Comparison of ENCODE assay signal across 8 cellular contexts in the genomic region with DNA sequence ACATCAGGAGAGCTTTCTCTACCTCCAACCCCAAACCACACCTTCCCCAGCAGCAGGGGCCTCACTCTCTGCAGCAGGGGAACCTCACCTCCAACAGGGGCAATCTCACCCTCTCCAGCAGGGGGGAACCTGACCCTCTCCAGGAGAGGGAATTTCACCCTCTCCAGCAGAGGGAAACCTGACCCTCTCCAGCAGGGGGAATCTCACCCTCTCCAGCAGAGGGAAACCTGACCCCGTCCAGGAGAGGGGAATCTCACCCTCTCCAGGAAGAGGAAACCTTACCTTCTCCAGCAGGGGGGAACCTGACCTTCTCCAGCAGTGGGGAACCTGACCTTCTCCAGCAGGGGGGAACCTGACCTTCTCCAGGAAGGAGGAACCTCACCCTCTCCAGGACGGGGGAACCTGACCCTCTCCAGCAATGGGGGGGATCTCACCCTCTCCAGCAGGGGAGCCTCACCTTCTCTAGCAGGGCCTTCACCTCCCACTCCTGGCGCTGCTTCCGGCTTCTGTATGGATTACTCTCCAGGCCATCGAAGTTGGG. TPM values are rescaled to one million over a fixed set of nuclear protein-coding genes. Genes with fewer than 3 reads are reported as not detected.
DNase-seq lines count a peak whose midpoint lies in the region; ATAC-seq, FAIRE-seq and TF ChIP-seq lines count a peak whose summit lies in the region.

No MANE protein-coding gene starts in this region.

- peak overlapping the region; percentile 62 for H3K27ac Mint-ChIP-seq in activated naive CD8-positive, alpha-beta T cell treated with anti-CD3 and anti-CD28 coated beads for 36 hours

- no peaks in the 10 kb centered on the region for H3K9me3 Mint-ChIP-seq in activated T-cell treated with anti-CD3 and anti-CD28 coated beads, Interleukin-2, amount 50 U/mL, for 4 hours
- no peaks in the 10 kb centered on the region for H3K9me3 Mint-ChIP-seq in activated naive CD8-positive, alpha-beta T cell treated with anti-CD3 and anti-CD28 coated beads for 36 hours

- peaks cover 34% of the 10 kb centered on the region for H3K4me1 Mint-ChIP-seq in activated T-cell treated with anti-CD3 and anti-CD28 coated beads, Interleukin-2, amount 50 U/mL, for 4 hours (ENCODE audit: low read depth)
- H3K4me1 Mint-ChIP-seq in activated naive CD8-positive, alpha-beta T cell treated with anti-CD3 and anti-CD28 coated beads for 36 hours: peaks cover 39% of the 10 kb centered on the region

- H3K27ac ChIP-seq in prostate gland: no peak overlapping the region

- TF ChIP-seq POLR2A in prostate gland (IDR thresholded peaks at IDR 0.05): no peak

- intact Hi-C loops in prostate gland (cut with DNase I): no loop called here

- no peaks in the 10 kb centered on the region for H3K27me3 Mint-ChIP-seq in activated T-cell treated with anti-CD3 and anti-CD28 coated beads, Interleukin-2, amount 50 U/mL, for 4 hours (ENCODE audit: low read depth)
- no peaks in the 10 kb centered on the region for H3K27me3 Mint-ChIP-seq in activated naive CD8-positive, alpha-beta T cell treated with anti-CD3 and anti-CD28 coated beads for 36 hours

- no peaks in the 10 kb centered on the region for H3K36me3 ChIP-seq in prostate gland

- no peak for ATAC-seq in activated T-cell treated with anti-CD3 and anti-CD28 coated beads, Interleukin-2, amount 50 U/mL, for 4 hours

- peak; percentile 36 for DNase-seq in activated T-cell treated with anti-CD3 and anti-CD28 coated beads, Interleukin-2, amount 50 U/mL, for 1 hour
- no peak for DNase-seq in activated T-cell treated with anti-CD3 and anti-CD28 coated beads, Interleukin-2, amount 50 U/mL, for 4 hours
- peak; percentile 64 for DNase-seq in NCI-H1694 (lab: John Stamatoyannopoulos, UW)
- DNase-seq in activated naive CD8-positive, alpha-beta T cell treated with anti-CD3 and anti-CD28 coated beads for 36 hours: no peak
- peak; percentile 78 for DNase-seq in kidney tubule cell (ENCODE audit: low spot score)
- DNase-seq in GM19239 (ENCODE audit: insufficient read length, low spot score): no peak
- DNase-seq in prostate gland (ENCODE audit: low spot score): no peak
- DNase-seq in central memory CD4-positive, alpha-beta T cell: no peak

- H3K9me3 ChIP-seq in prostate gland: no peaks in the 10 kb centered on the region

- H3K4me3 ChIP-seq in prostate gland: no peak overlapping the region

- no peak overlapping the region for H3K4me3 Mint-ChIP-seq in activated T-cell treated with anti-CD3 and anti-CD28 coated beads, Interleukin-2, amount 50 U/mL, for 4 hours
- no peak overlapping the region for H3K4me3 Mint-ChIP-seq in activated naive CD8-positive, alpha-beta T cell treated with anti-CD3 and anti-CD28 coated beads for 36 hours

- no peaks in the 10 kb centered on the region for H3K27me3 ChIP-seq in prostate gland (replicated peaks; ENCODE audit: insufficient read depth)

- peaks cover 12% of the 10 kb centered on the region for H3K4me1 ChIP-seq in prostate gland (replicated peaks)

- peak in 1 of 4 experiments; percentile 49 for TF ChIP-seq CTCF in prostate gland (IDR thresholded peaks at IDR 0.05)

- FAIRE-seq in GM19239 (lab: Jason Lieb, UNC): no peak

- 43% methylated on average over 5 of the region's 5 CpGs for WGBS in prostate gland

- peaks cover 26% of the 10 kb centered on the region for H3K36me3 Mint-ChIP-seq in activated T-cell treated with anti-CD3 and anti-CD28 coated beads, Interleukin-2, amount 50 U/mL, for 4 hours (ENCODE audit: insufficient read depth)
- peaks cover 18% of the 10 kb centered on the region for H3K36me3 Mint-ChIP-seq in activated naive CD8-positive, alpha-beta T cell treated with anti-CD3 and anti-CD28 coated beads for 36 hours

RNA-seq across cellular contexts. Expression of a gene that starts 3.1 kb away (rescaled TPM):
- total RNA-seq in activated T-cell treated with anti-CD3 and anti-CD28 coated beads, Interleukin-2, amount 50 U/mL, for 4 hours: 1 to 10 TPM; 2.6 to 3.8 (median 3.7) TPM
- total RNA-seq in activated naive CD8-positive, alpha-beta T cell treated with anti-CD3 and anti-CD28 coated beads for 36 hours: 1 to 10 TPM; 1.8 to 2.1 TPM
- total RNA-seq in prostate gland: 10 to 100 TPM; 15.8 to 21.4 TPM

RNA-seq across cellular contexts. Expression of a gene that starts 8.2 kb away (rescaled TPM):
- 1,000 to 10,000 TPM; 4,231 to 4,415 (median 4,409) TPM for total RNA-seq in activated T-cell treated with anti-CD3 and anti-CD28 coated beads, Interleukin-2, amount 50 U/mL, for 4 hours
- total RNA-seq in activated naive CD8-positive, alpha-beta T cell treated with anti-CD3 and anti-CD28 coated beads for 36 hours: 1,000 to 10,000 TPM; 3,940 to 3,999 TPM
- 1,000 to 10,000 TPM; 1,990 to 4,594 TPM for total RNA-seq in prostate gland

RNA-seq across cellular contexts. Expression of a gene that starts 8.4 kb away (rescaled TPM):
- total RNA-seq in activated T-cell treated with anti-CD3 and anti-CD28 coated beads, Interleukin-2, amount 50 U/mL, for 4 hours: 10 to 100 TPM; 51.2 to 65.4 (median 63.5) TPM
- total RNA-seq in activated naive CD8-positive, alpha-beta T cell treated with anti-CD3 and anti-CD28 coated beads for 36 hours: 10 to 100 TPM; 43.4 to 44.6 TPM
- 10 to 100 TPM; 42.2 to 55.0 TPM for total RNA-seq in prostate gland

RNA-seq across cellular contexts. Expression of a gene that starts 9.0 kb away (rescaled TPM):
- 100 to 1,000 TPM; 188 to 198 (median 197) TPM for total RNA-seq in activated T-cell treated with anti-CD3 and anti-CD28 coated beads, Interleukin-2, amount 50 U/mL, for 4 hours
- 100 to 1,000 TPM; 105 to 107 TPM for total RNA-seq in activated naive CD8-positive, alpha-beta T cell treated with anti-CD3 and anti-CD28 coated beads for 36 hours
- 10 to 100 TPM; 41.3 to 47.2 TPM for total RNA-seq in prostate gland

RNA-seq across cellular contexts. Expression of a gene that starts 9.4 kb away (rescaled TPM):
- total RNA-seq in activated T-cell treated with anti-CD3 and anti-CD28 coated beads, Interleukin-2, amount 50 U/mL, for 4 hours: 100 to 1,000 TPM; 153 to 157 (median 153) TPM
- 100 to 1,000 TPM; 106 to 107 TPM for total RNA-seq in activated naive CD8-positive, alpha-beta T cell treated with anti-CD3 and anti-CD28 coated beads for 36 hours
- 10 to 100 TPM; 24.1 to 59.7 TPM for total RNA-seq in prostate gland

Comparison
In these comparisons a context has a peak if more than half of its experiments do, and no peak if none do; other contexts are left out.
1. DNase-seq: peak in activated T-cell treated with anti-CD3 and anti-CD28 coated beads, Interleukin-2, amount 50 U/mL, for 1 hour (single experiment), NCI-H1694 (single experiment) and kidney tubule cell (single experiment); none in activated T-cell treated with anti-CD3 and anti-CD28 coated beads, Interleukin-2, amount 50 U/mL, for 4 hours (single experiment), activated naive CD8-positive, alpha-beta T cell treated with anti-CD3 and anti-CD28 coated beads for 36 hours (single experiment), GM19239 (single experiment), prostate gland (single experiment) and central memory CD4-positive, alpha-beta T cell (single experiment).